ENCODE assay signal across 30 cellular contexts in the genomic region with DNA sequence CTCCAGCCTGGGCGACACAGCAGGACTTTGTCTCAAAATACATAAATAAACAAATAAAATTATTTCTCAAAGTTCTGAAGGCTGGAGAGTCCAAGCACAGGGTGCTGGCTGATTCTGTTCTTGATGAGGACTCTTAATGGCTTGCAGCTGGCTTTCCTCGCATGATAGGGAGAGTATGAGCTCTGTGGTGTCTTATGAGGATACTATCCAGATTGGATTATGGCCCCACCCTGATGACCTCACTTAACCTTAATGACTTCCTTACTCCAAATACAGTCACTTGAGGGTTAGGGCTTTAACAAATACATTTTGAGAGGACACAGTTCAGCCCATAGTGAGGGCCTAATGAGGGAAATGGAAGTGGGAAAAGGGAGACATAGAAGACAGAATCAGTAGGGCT.
"Had no signal": no experiment of that assay in that cellular context is flagged by ENCODE, and none has a peak within 500 bp of the region (broad histone marks: within the 10 kb centered on the region; RNA-seq: fewer than 3 reads in every experiment).

No MANE protein-coding gene starts in this region.

- DNase-seq: activated CD4-positive, alpha-beta T cell treated with anti-CD3 and anti-CD28 coated beads, Interleukin-2, amount 10 ng/mL, durations not matched to agents 24 days and 14 days; activated CD4-positive, alpha-beta T cell treated with anti-CD3 and anti-CD28 coated beads, Interleukin-2, amount 50 U/mL, for 4 hours; activated CD8-positive, alpha-beta T cell treated with anti-CD3 and anti-CD28 coated beads for 36 hours; activated gamma-delta T cell; activated naive CD4-positive, alpha-beta T cell treated with Interleukin-2 at 50 U/mL for 16 hours; activated naive CD8-positive, alpha-beta T cell treated with anti-CD3 and anti-CD28 coated beads, Interleukin-2, amount 10 ng/mL, durations not matched to agents 7 days and 5 days; activated T-cell treated with anti-CD3 and anti-CD28 coated beads, Interleukin-2, amount 50 U/mL, for 24 hours; amygdala; Kasumi-1; KG1; MM.1S; MV-4-11; NCI-H1092; NCI-H146; NCI-H187; NCI-H2029 treated with DMSO at 0.1 percent for 48 hours; NCI-H2107; NCI-H2171; NCI-H446 treated with DMSO at 0.1 percent for 48 hours; NCI-H524; NCI-H69; NK-92 treated with Interleukin-12 subunit alpha and Interleukin-12 subunit beta, amount 100 ng/mL, for 24 hours; PC-3; Peyer's patch; SIG-M5; T1000 had no signal

- H3K27ac ChIP-seq: ascending aorta, cardiac muscle cell, Peyer's patch, RWPE1 had no signal

- H3K4me3 ChIP-seq: ascending aorta, cardiac muscle cell, Peyer's patch had no signal

- H3K4me1 ChIP-seq: ascending aorta, Peyer's patch had no signal

- H3K9me3 ChIP-seq: ascending aorta, Peyer's patch had no signal

- ATAC-seq: activated CD8-positive, alpha-beta T cell treated with anti-CD3 and anti-CD28 coated beads for 36 hours; PC-3; Right ventricle myocardium inferior had no signal

- H3K27me3 ChIP-seq: ascending aorta, cardiac muscle cell, Peyer's patch had no signal
